ENCODE assay signal across 16 cellular contexts in genomic region chr9:133939845-133940244, GRCh38. TPM values are rescaled to one million over a fixed set of nuclear protein-coding genes. Genes with fewer than 3 reads are reported as not detected.
DNase-seq lines count a peak whose midpoint lies in the region; ATAC-seq, FAIRE-seq and TF ChIP-seq lines count a peak whose summit lies in the region.
"Had no signal": no experiment of that assay in that cellular context is flagged by ENCODE, and none has a peak within 500 bp of the region (broad histone marks: within the 10 kb centered on the region; RNA-seq: fewer than 3 reads in every experiment).

No MANE protein-coding gene starts in this region.

- peaks cover 54% of the 10 kb centered on the region for H3K79me2 ChIP-seq in GM23338 (replicated peaks; ENCODE audit: insufficient read depth)
- peaks cover 47% of the 10 kb centered on the region for H3K79me2 ChIP-seq in HepG2 (ENCODE audit: insufficient read depth, low read length)

- no peak overlapping the region for H3K9ac ChIP-seq in HepG2 (ENCODE audit: insufficient read depth, low read depth, low read length)

- CTCF ChIA-PET in RWPE1 (lab: Yijun Ruan, JAX) (interaction anchor here (1.2 kb wide), 1 partner anchor 55 kb away, joined by 3 read pairs; no protein-coding TSS in a partner anchor), HepG2 (lab: Yijun Ruan, JAX; ENCODE audit: low intra/inter-chr PET ratio, low total read pairs) (no interaction called here)

- H3K4me3 Mint-ChIP-seq in GM23338 (no peak overlapping the region), progenitor cell of endocrine pancreas (ENCODE audit: low read depth) (no peak overlapping the region)

- POLR2A ChIA-PET in RWPE1 (lab: Yijun Ruan, JAX; ENCODE audit: low non-redundant PET), result no interaction called here
- POLR2A ChIA-PET in HepG2 (lab: Yijun Ruan, JAX), result no interaction called here

- H3K27me3 ChIP-seq in GM23338 (ENCODE audit: insufficient read depth), result no peaks in the 10 kb centered on the region
- no peaks in the 10 kb centered on the region for H3K27me3 ChIP-seq in HepG2 (ENCODE audit: control insufficient read depth in 1 of 2, insufficient read depth in 2 of 2, low read length in 2 of 2)
- H3K27me3 ChIP-seq in stomach, result no peaks in the 10 kb centered on the region
- H3K27me3 ChIP-seq in upper lobe of right lung, result no peaks in the 10 kb centered on the region

- no peak for TF ChIP-seq EP300 in HepG2 (IDR thresholded peaks at IDR 0.05; ENCODE audit: low read depth in 2 of 2, low read length in 2 of 2)
- TF ChIP-seq EP300 in HepG2 (CRISPR knock-in tag; IDR thresholded peaks at IDR 0.05; ENCODE audit: borderline replicate concordance), result no peak
- no peak for TF ChIP-seq EP300 in stomach (IDR thresholded peaks at IDR 0.05)

- no peak for TF ChIP-seq RAD21 in HepG2 (CRISPR knock-in tag; IDR thresholded peaks at IDR 0.05)

- H3K4me1 ChIP-seq in GM23338 (ENCODE audit: insufficient read depth) (no peaks in the 10 kb centered on the region), HepG2 (ENCODE audit: insufficient read depth, low read length) (peaks cover 14% of the 10 kb centered on the region), stomach (peaks cover 10 to 20% (median 13%) of the 10 kb centered on the region in 4 donors), upper lobe of right lung (peaks cover 10% of the 10 kb centered on the region)

- H2AFZ ChIP-seq in GM23338 (no peak overlapping the region), HepG2 (ENCODE audit: low read length) (no peak overlapping the region)

- no peak overlapping the region for H3K4me3 ChIP-seq in GM23338
- no peak overlapping the region for H3K4me3 ChIP-seq in HepG2 (replicated peaks in 1 of 3; ENCODE audit: insufficient read depth in 1 of 3, low read depth in 2 of 3, low read length in 3 of 3)
- H3K4me3 ChIP-seq in stomach, result no peak overlapping the region
- no peak overlapping the region for H3K4me3 ChIP-seq in upper lobe of right lung

- ATAC-seq in GM23338 (no peak), HepG2 (no peak), GM18861 (IDR thresholded peaks at IDR 0.05; ENCODE audit: unreplicated experiment) (no peak), upper lobe of right lung (no peak)

- H3K36me3 Mint-ChIP-seq in GM23338 (ENCODE audit: low read depth) (peaks cover 4% of the 10 kb centered on the region; the same call in 1 of the 3 replicates), progenitor cell of endocrine pancreas (ENCODE audit: insufficient read depth) (peaks cover 1% of the 10 kb centered on the region)

- H3K4me1 Mint-ChIP-seq in GM23338 (peaks cover 19% of the 10 kb centered on the region), progenitor cell of endocrine pancreas (ENCODE audit: low read depth) (peaks cover 21% of the 10 kb centered on the region)

- TF ChIP-seq CTCF in GM23338 (conservative IDR thresholded peaks at IDR 0.05; ENCODE audit: low read depth in 2 of 2) (no peak), RWPE1 (conservative IDR thresholded peaks at IDR 0.05; ENCODE audit: low read depth) (no peak), HepG2 (CRISPR knock-in tag; IDR thresholded peaks at IDR 0.05) (no peak), progenitor cell of endocrine pancreas (IDR thresholded peaks at IDR 0.05; ENCODE audit: unreplicated experiment) (no peak), stomach (IDR thresholded peaks at IDR 0.05) (no peak), upper lobe of right lung (IDR thresholded peaks at IDR 0.05) (no peak)

- intact Hi-C loops in HepG2 (cut with micrococcal nuclease; ENCODE audit: unreplicated experiment) (no loop called here), stomach (cut with DNase I; ENCODE audit: low total_unique reads) (no loop called here), upper lobe of right lung (cut with DNase I) (no loop called here)

- FAIRE-seq in HepG2 (lab: Jason Lieb, UNC), result no peak

- H3K9me3 ChIP-seq in HepG2 (ENCODE audit: low read length) (no peaks in the 10 kb centered on the region), stomach (no peaks in the 10 kb centered on the region), upper lobe of right lung (no peaks in the 10 kb centered on the region)

- DNase-seq in GM23338 (ENCODE audit: low spot score) (no peak), RWPE1 (ENCODE audit: low spot score) (no peak), HepG2 (ENCODE audit: low spot score) (no peak), progenitor cell of endocrine pancreas (ENCODE audit: low spot score, unreplicated experiment) (no peak), stomach (no peak), upper lobe of right lung (no peak), NCI-H2171 treated with DMSO at 0.1 percent for 48 hours (lab: John Stamatoyannopoulos, UW) (no peak)
- DNase-seq: ACHN, DMS79 treated with DMSO at 0.1 percent for 48 hours, HCEC 1CT, KBM-7, NCI-H1105, NCI-H1694, NCI-H2081 treated with DMSO at 0.1 percent for 48 hours, NCI-H774 had no signal

- no peaks in the 10 kb centered on the region for H3K9me2 ChIP-seq in GM23338 (ENCODE audit: insufficient read depth)

- H4K20me1 ChIP-seq in GM23338 (replicated peaks; ENCODE audit: insufficient read depth), result no peaks in the 10 kb centered on the region; the same call in 1 of the 2 replicates
- peaks cover 13% of the 10 kb centered on the region; the same call in 1 of the 2 replicates for H4K20me1 ChIP-seq in HepG2 (ENCODE audit: insufficient read depth, low read length)

- H3K9me3 Mint-ChIP-seq in GM23338, result no peaks in the 10 kb centered on the region; the same call in 2 of the 3 replicates
- no peaks in the 10 kb centered on the region for H3K9me3 Mint-ChIP-seq in progenitor cell of endocrine pancreas (ENCODE audit: low read depth)

- in situ Hi-C loops in HepG2 (cut with HindIII; ENCODE audit: extremely low pct_ligation_motif_present, low pct_unique_long_range_greater_than_20kb), result no loop called here

- no peaks in the 10 kb centered on the region for H3F3A ChIP-seq in GM23338 (replicated peaks; ENCODE audit: low read depth)

- 96% methylated on average over 9 of the region's 12 CpGs for WGBS in HepG2 (ENCODE audit: low lambda C conversion rate)
- WGBS in stomach, 5 donors, result 87 to 97% (median 91%) methylated on average over 7 to 12 of the region's 12 CpGs

- TF ChIP-seq POLR2A in HepG2 (IDR thresholded peaks at IDR 0.05; ENCODE audit: insufficient read depth in 1 of 2, low read depth in 2 of 2, low read length in 2 of 2) (no peak), stomach (IDR thresholded peaks at IDR 0.05) (no peak)

- no TSS peak for BruUV-seq in HepG2 (replicated peaks; lab: Mats Ljungman, UMichigan)

- H3K27ac ChIP-seq in GM23338 (ENCODE audit: low read depth) (no peak overlapping the region), RWPE1 (peak overlapping the region; percentile 60), HepG2 (ENCODE audit: extremely low read length, insufficient read depth, low read length) (no peak overlapping the region), stomach (no peak overlapping the region), upper lobe of right lung (no peak overlapping the region)

- no peak overlapping the region for H3K4me2 ChIP-seq in GM23338
- H3K4me2 ChIP-seq in HepG2 (ENCODE audit: low read depth, low read length), result no peak overlapping the region

- H3K36me3 ChIP-seq in GM23338 (ENCODE audit: insufficient read depth), result no peaks in the 10 kb centered on the region
- H3K36me3 ChIP-seq in HepG2 (replicated peaks in 1 of 2; ENCODE audit: control insufficient read depth in 1 of 2, insufficient read depth in 2 of 2, low read length in 2 of 2), result peaks cover 15 to 23% of the 10 kb centered on the region in 2 experiments; a peak in 4 of 5 replicates
- peaks cover 0 to 19% (median 13%) of the 10 kb centered on the region in 4 donors for H3K36me3 ChIP-seq in stomach
- H3K36me3 ChIP-seq in upper lobe of right lung, result peaks cover 6% of the 10 kb centered on the region

- H3K27ac Mint-ChIP-seq in GM23338, result peak overlapping the region; percentile 77
- peak overlapping the region; percentile 64 for H3K27ac Mint-ChIP-seq in progenitor cell of endocrine pancreas

- peaks cover 4% of the 10 kb centered on the region for H3K27me3 Mint-ChIP-seq in GM23338 (ENCODE audit: insufficient read depth, low read depth, poor library complexity)
- H3K27me3 Mint-ChIP-seq in progenitor cell of endocrine pancreas, result no peaks in the 10 kb centered on the region

TF ChIP-seq in GM23338, 12 proteins besides CTCF, POLR2A, EP300 and RAD21:
- TF ChIP-seq EZH2phosphoT487 (IDR thresholded peaks at IDR 0.05; ENCODE audit: unreplicated experiment), result no peak

TF ChIP-seq in HepG2, 621 proteins besides CTCF, POLR2A, EP300 and RAD21:
- TF ChIP-seq AGO2 (optimal IDR thresholded peaks at IDR 0.05; ENCODE audit: low read depth, low read length) (peak; percentile 72), ZNF839 (CRISPR knock-in tag; IDR thresholded peaks at IDR 0.05; ENCODE audit: borderline replicate concordance) (no peak)

RNA-seq across cellular contexts. Expression of gene VAV2, which starts 52.3 kb away (rescaled TPM):
- 24.3 and 28.9 TPM in 2 replicates for total RNA-seq in GM23338 (2014; rRNA removed; shearing (Covaris generic))
- polyA plus RNA-seq in GM23338 (2016; fragmentation: Nextera tagmentation; extraction: Ambion mirVana) (7.2 and 8.1 TPM in 2 replicates), HepG2 (2011; rRNA removed) (22.9 and 32.7 TPM in 2 replicates), stomach (1 to 10 TPM; 4.1 to 7.8 (median 7.3) TPM)
- total RNA-seq in HepG2 (2016; rRNA removed; fragmentation: Illumina TruSeq; extraction: Trizol) (21.2 and 22.5 TPM in 2 replicates), progenitor cell of endocrine pancreas (80.6 and 82.8 TPM in 2 replicates), stomach (10 to 100 TPM in 2 of 5 donors, 1 to 10 TPM in 3; 4.1 to 14.2 (median 6.7) TPM), upper lobe of right lung (34.6 TPM)
- 11.6 and 15.3 TPM in 2 replicates for total RNA-seq in HepG2 (2016; cell fraction: cytosol; rRNA removed; fragmentation: Illumina TruSeq; extraction: Trizol; ENCODE audit: low read depth)
- total RNA-seq in HepG2 (2016; cell fraction: insoluble cytoplasmic fraction; rRNA removed; fragmentation: Illumina TruSeq; extraction: Trizol), result 17.5 and 22.6 TPM in 2 replicates
- total RNA-seq in HepG2 (2016; cell fraction: membrane; rRNA removed; fragmentation: Illumina TruSeq; extraction: Trizol), result 15.0 and 15.8 TPM in 2 replicates
- 24.8 and 26.3 TPM in 2 replicates for total RNA-seq in HepG2 (2016; cell fraction: nucleus; rRNA removed; fragmentation: Illumina TruSeq; extraction: Trizol)
- polyA plus RNA-seq in HepG2 (2011; cell fraction: cytosol; rRNA removed), result 23.2 and 24.2 TPM in 2 replicates
- polyA plus RNA-seq in HepG2 (2011; cell fraction: nucleus; rRNA removed), result 70.9 and 79.3 TPM in 2 replicates
- polyA plus RNA-seq in HepG2 (2012), result 34.9 and 35.5 TPM in 2 replicates
- polyA plus RNA-seq in HepG2 (2016; cell fraction: cytosol; fragmentation: Illumina TruSeq; extraction: Trizol; ENCODE audit: low read depth), result 2.1 and 2.5 TPM in 2 replicates
- 21.5 and 26.8 TPM in 2 replicates for polyA plus RNA-seq in HepG2 (2016; cell fraction: insoluble cytoplasmic fraction; fragmentation: Illumina TruSeq; extraction: Trizol; ENCODE audit: low read depth)
- 8.7 and 9.2 TPM in 2 replicates for polyA plus RNA-seq in HepG2 (2016; cell fraction: membrane; fragmentation: Illumina TruSeq; extraction: Trizol; ENCODE audit: low read depth)
- 61.9 and 62.3 TPM in 2 replicates for polyA plus RNA-seq in HepG2 (2016; cell fraction: nucleus; fragmentation: Illumina TruSeq; extraction: Trizol; ENCODE audit: insufficient read depth, low read depth)
- 37.6 and 51.8 TPM in 2 replicates for polyA minus RNA-seq in HepG2 (2011; rRNA and poly(A)+ RNA removed; ENCODE audit: low replicate concordance)
- 33.6 and 35.2 TPM in 2 replicates for polyA minus RNA-seq in HepG2 (2011; cell fraction: cytosol; rRNA and poly(A)+ RNA removed)
- polyA minus RNA-seq in HepG2 (2011; cell fraction: nucleus; rRNA and poly(A)+ RNA removed), result 32.7 and 34.4 TPM in 2 replicates
